Comparison of ENCODE assay signal across 2 cellular contexts in the genomic region with DNA sequence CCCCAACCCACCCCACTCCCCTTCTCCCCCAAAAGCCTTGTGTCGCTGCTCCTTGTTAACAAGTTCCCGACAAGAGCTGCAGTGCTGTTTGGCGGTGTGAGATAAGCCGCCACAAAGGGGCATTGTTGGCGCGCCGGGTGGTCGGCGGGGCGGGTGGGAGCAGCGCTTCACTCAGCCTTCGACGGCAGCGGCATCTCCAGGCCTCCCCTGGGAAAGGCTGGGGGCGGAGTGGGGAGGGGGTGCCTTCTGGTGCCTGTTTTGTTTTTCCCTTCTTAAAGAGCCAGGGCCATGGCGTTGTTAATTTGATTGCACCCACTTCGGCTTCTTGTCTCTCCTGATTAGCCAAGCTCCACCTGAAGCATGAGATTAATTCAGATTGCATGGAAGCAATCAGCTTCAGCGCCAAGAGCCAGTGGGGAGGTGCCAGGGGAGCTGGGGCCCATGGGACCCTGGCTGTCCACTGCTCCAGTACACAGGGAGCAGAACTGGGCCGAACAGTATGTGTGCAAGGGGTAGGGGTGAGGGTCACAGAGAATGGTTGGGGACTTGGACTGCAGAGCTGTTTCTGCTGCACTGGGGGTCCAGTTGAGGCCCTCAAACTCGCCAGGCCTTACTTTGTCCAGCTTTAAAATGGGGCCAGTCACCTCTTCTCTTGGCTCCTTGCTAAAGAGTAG.
A peak's percentile ranks its signal among the peaks of the same experiment; 100 is the strongest.
TF ChIP-seq lines count a peak whose summit lies in the region.

No MANE protein-coding gene starts in this region.

TF ChIP-seq in SK-N-SH, 30 proteins besides CTCF, POLR2A, EP300 and RAD21 (continued from another document):
- no peak for TF ChIP-seq USF2 (IDR thresholded peaks at IDR 0.05; ENCODE audit: borderline replicate concordance, low read depth, low read length)
- TF ChIP-seq NRF1 (IDR thresholded peaks at IDR 0.05; ENCODE audit: low read depth, low read length) = no peak
- no peak for TF ChIP-seq GABPA (IDR thresholded peaks at IDR 0.05; ENCODE audit: low read depth)
- TF ChIP-seq POLR2AphosphoS5 (IDR thresholded peaks at IDR 0.05; ENCODE audit: low read depth, low read length) = no peak
- TF ChIP-seq MXI1 (IDR thresholded peaks at IDR 0.05; ENCODE audit: low read depth, low read length) = no peak
- no peak for TF ChIP-seq CHD2 (IDR thresholded peaks at IDR 0.05; ENCODE audit: low read length, partially characterized antibody)
- no peak for TF ChIP-seq TCF12 (IDR thresholded peaks at IDR 0.05)
- no peak for TF ChIP-seq SIN3A (IDR thresholded peaks at IDR 0.05; ENCODE audit: borderline replicate concordance, low read depth, low read length)
- no peak for TF ChIP-seq FOSL2 (IDR thresholded peaks at IDR 0.05; ENCODE audit: borderline replicate concordance, low read depth)
- TF ChIP-seq RFX5 (IDR thresholded peaks at IDR 0.05; ENCODE audit: low read length) = no peak
- TF ChIP-seq, protein P1, sequence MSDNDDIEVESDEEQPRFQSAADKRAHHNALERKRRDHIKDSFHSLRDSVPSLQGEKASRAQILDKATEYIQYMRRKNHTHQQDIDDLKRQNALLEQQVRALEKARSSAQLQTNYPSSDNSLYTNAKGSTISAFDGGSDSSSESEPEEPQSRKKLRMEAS (IDR thresholded peaks at IDR 0.05; ENCODE audit: low read depth) = no peak
- TF ChIP-seq FOXJ3 (CRISPR knock-in tag; IDR thresholded peaks at IDR 0.05) = peak; percentile 47; the same call in 1 of the 2 replicates

TF ChIP-seq in SK-N-SH treated with all-trans-retinoic acid at 6 μM for 48 hours, 23 proteins besides CTCF, POLR2A, EP300 and RAD21 (continued from another document):
- TF ChIP-seq, protein P2, sequence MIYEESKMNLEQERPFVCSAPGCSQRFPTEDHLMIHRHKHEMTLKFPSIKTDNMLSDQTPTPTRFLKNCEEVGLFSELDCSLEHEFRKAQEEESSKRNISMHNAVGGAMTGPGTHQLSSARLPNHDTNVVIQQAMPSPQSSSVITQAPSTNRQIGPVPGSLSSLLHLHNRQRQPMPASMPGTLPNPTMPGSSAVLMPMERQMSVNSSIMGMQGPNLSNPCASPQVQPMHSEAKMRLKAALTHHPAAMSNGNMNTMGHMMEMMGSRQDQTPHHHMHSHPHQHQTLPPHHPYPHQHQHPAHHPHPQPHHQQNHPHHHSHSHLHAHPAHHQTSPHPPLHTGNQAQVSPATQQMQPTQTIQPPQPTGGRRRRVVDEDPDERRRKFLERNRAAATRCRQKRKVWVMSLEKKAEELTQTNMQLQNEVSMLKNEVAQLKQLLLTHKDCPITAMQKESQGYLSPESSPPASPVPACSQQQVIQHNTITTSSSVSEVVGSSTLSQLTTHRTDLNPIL (CRISPR knock-in tag; IDR thresholded peaks at IDR 0.05; ENCODE audit: low read depth) = no peak
- TF ChIP-seq OSR1 (CRISPR knock-in tag; IDR thresholded peaks at IDR 0.05) (no peak), CSRNP3 (CRISPR knock-in tag; IDR thresholded peaks at IDR 0.05) (no peak), ZFP3 (CRISPR knock-in tag; IDR thresholded peaks at IDR 0.05) (no peak), POU6F1 (CRISPR knock-in tag; IDR thresholded peaks at IDR 0.05; ENCODE audit: borderline replicate concordance, low read depth) (no peak), RARB (CRISPR knock-in tag; IDR thresholded peaks at IDR 0.05) (no peak)
